ENCODE assay signal across 1 cellular context in genomic region chr22:43833286-43834240, GRCh38.
TF ChIP-seq lines count a peak whose summit lies in the region.

No MANE protein-coding gene starts in this region.

TF ChIP-seq in H1, 55 proteins besides CTCF, POLR2A, EP300 and RAD21:
- no peak for TF ChIP-seq EGR1 (IDR thresholded peaks at IDR 0.05; ENCODE audit: borderline replicate concordance, low read depth, low read length)
- no peak for TF ChIP-seq CBX8 (IDR thresholded peaks at IDR 0.05; ENCODE audit: borderline replicate concordance, low read depth, low read length)
- no peak for TF ChIP-seq FOSL1 (IDR thresholded peaks at IDR 0.05; ENCODE audit: insufficient read depth, low read depth, low read length)
- no peak for TF ChIP-seq NANOG (IDR thresholded peaks at IDR 0.05; ENCODE audit: insufficient read depth, low read depth, low read length, poor library complexity, severe bottlenecking)
- TF ChIP-seq HDAC2 (IDR thresholded peaks at IDR 0.05; ENCODE audit: borderline replicate concordance in 1 of 2, low read depth in 2 of 2, low read length in 2 of 2): no peak
- TF ChIP-seq, protein P1, sequence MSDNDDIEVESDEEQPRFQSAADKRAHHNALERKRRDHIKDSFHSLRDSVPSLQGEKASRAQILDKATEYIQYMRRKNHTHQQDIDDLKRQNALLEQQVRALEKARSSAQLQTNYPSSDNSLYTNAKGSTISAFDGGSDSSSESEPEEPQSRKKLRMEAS (IDR thresholded peaks at IDR 0.05): no peak
- TF ChIP-seq SAP30 (IDR thresholded peaks at IDR 0.05; ENCODE audit: insufficient read depth, insufficient replicate concordance, low read length): no peak
